Comparison of ENCODE assay signal across 25 cellular contexts in the genomic region with DNA sequence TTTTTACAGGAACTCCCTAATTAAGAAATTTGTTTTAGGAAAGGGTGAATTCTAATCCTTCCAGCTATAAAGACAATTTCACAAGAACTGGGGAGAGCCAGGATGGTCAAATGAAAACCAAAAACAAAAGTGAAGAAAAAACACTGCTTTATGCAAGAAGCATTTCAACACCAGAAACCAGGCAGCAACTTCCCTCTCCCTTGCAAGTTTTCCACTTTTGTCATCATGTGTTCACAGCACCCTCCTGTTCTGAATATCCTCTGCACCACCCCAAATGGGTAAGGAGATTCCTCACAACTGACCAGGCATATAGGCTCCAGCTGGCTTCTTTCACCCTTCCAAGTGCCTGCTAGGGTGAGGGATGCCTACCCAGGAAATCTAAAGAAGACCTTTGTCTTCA.
DNase-seq lines count a peak whose midpoint lies in the region; ATAC-seq and TF ChIP-seq lines count a peak whose summit lies in the region.
"Had no signal": no experiment of that assay in that cellular context is flagged by ENCODE, and none has a peak within 500 bp of the region (broad histone marks: within the 10 kb centered on the region; RNA-seq: fewer than 3 reads in every experiment).

No MANE protein-coding gene starts in this region.

- H3K9me3 ChIP-seq in right atrium auricular region: peaks cover 0 to 6% of the 10 kb centered on the region in 2 donors
- H3K9me3 ChIP-seq: A549, MG63 had no signal

- no peak for TF ChIP-seq CTCF in right atrium auricular region (IDR thresholded peaks at IDR 0.05)

- H3K4me1 ChIP-seq in right atrium auricular region: no peaks in the 10 kb centered on the region
- H3K4me1 ChIP-seq: A549, foreskin keratinocyte had no signal

- POLR2A ChIA-PET in HEK293T (lab: Yijun Ruan, JAX): no interaction called here

- H3K27ac ChIP-seq in right atrium auricular region: no peak overlapping the region
- H3K27ac ChIP-seq: A549, brain microvascular endothelial cell, foreskin keratinocyte, spleen had no signal

- H3K4me3 ChIP-seq in right atrium auricular region: no peak overlapping the region
- H3K4me3 ChIP-seq: A549, MG63, spleen had no signal

- H3K36me3 ChIP-seq in right atrium auricular region: no peaks in the 10 kb centered on the region
- H3K36me3 ChIP-seq: brain microvascular endothelial cell, MG63, spleen had no signal

- CTCF ChIA-PET in HEK293T (lab: Yijun Ruan, JAX): interaction anchor here (0.7 kb wide), 1 partner anchor 8 kb away, joined by 4 read pairs; no protein-coding TSS in a partner anchor

- ATAC-seq in Right ventricle myocardium inferior (peak; percentile 44), left ventricle myocardium superior (peak; percentile 44), HG03378 (IDR thresholded peaks at IDR 0.05; ENCODE audit: unreplicated experiment) (no peak)
- ATAC-seq: A549; activated CD8-positive, alpha-beta T cell treated with anti-CD3 and anti-CD28 coated beads, Interleukin-2, amount 10 ng/mL, durations not matched to agents 7 days and 5 days; activated naive CD4-positive, alpha-beta T cell treated with anti-CD3 and anti-CD28 coated beads, Interleukin-2, amount 50 U/mL, for 72 hours; foreskin keratinocyte; T-helper 17 cell had no signal

- intact Hi-C loops in Right ventricle myocardium inferior (cut with DNase I): no loop called here
- intact Hi-C loops in left ventricle myocardium superior (cut with micrococcal nuclease): no loop called here

- H3K27me3 ChIP-seq in right atrium auricular region: no peaks in the 10 kb centered on the region
- H3K27me3 ChIP-seq: brain microvascular endothelial cell, foreskin keratinocyte, MG63, spleen had no signal

- no peak for DNase-seq in Right ventricle myocardium inferior (ENCODE audit: missing footprints)
- no peak for DNase-seq in right atrium auricular region (ENCODE audit: low spot score)
- DNase-seq in astrocyte of the hippocampus (ENCODE audit: low read depth, low spot score): peak; percentile 28
- DNase-seq in left ventricle myocardium superior: no peak
- DNase-seq in T1000 (lab: John Stamatoyannopoulos, UW): no peak
- DNase-seq in activated effector memory CD4-positive, alpha-beta T cell treated with anti-CD3 and anti-CD28 coated beads, Interleukin-2, amount 50 U/mL, for 16 hours: no peak
- no peak for DNase-seq in HEK293T (ENCODE audit: extremely low spot score)
- DNase-seq: activated B cell treated with CpG ODN at 0.5 μM for 24 hours; activated CD8-positive, alpha-beta T cell treated with anti-CD3 and anti-CD28 coated beads, Interleukin-2, amount 10 ng/mL, durations not matched to agents 7 days and 5 days; activated T-cell treated with anti-CD3 and anti-CD28 coated beads, Interleukin-2, amount 50 U/mL, for 48 hours; brain microvascular endothelial cell; CD4-positive, alpha-beta memory T cell; DND-41; effector CD4-positive, alpha-beta T cell; foreskin keratinocyte; H7; MG63; NCI-H187; NCI-H446 treated with DMSO at 0.1 percent for 48 hours; nephron progenitor cell; spleen; T-helper 17 cell had no signal

TF ChIP-seq in HEK293T, 16 proteins besides CTCF, POLR2A, EP300 and RAD21:
- TF ChIP-seq NFRKB (IDR thresholded peaks at IDR 0.05): no peak
- TF ChIP-seq FOXA1 (IDR thresholded peaks at IDR 0.05): no peak
- no peak for TF ChIP-seq SUZ12 (IDR thresholded peaks at IDR 0.05)
- TF ChIP-seq L3MBTL2 (conservative IDR thresholded peaks at IDR 0.05): no peak
- no peak for TF ChIP-seq TARDBP (IDR thresholded peaks at IDR 0.05)
- no peak for TF ChIP-seq ELF4 (IDR thresholded peaks at IDR 0.05)
- no peak for TF ChIP-seq HDGF (IDR thresholded peaks at IDR 0.05; ENCODE audit: borderline replicate concordance)
- no peak for TF ChIP-seq ARNT (IDR thresholded peaks at IDR 0.05)
- TF ChIP-seq PKNOX1 (IDR thresholded peaks at IDR 0.05): no peak
- no peak for TF ChIP-seq LEF1 (IDR thresholded peaks at IDR 0.05; ENCODE audit: borderline replicate concordance)
- TF ChIP-seq ZNF384 (IDR thresholded peaks at IDR 0.05): no peak
- TF ChIP-seq SP1 (IDR thresholded peaks at IDR 0.05): no peak
- no peak for TF ChIP-seq BHLHE40 (IDR thresholded peaks at IDR 0.05; ENCODE audit: borderline replicate concordance)
- TF ChIP-seq FOXK2 (IDR thresholded peaks at IDR 0.05): no peak
- TF ChIP-seq FOXM1 (IDR thresholded peaks at IDR 0.05; ENCODE audit: borderline replicate concordance): no peak
- TF ChIP-seq CTBP1 (IDR thresholded peaks at IDR 0.05; ENCODE audit: borderline replicate concordance): no peak
TF ChIP-seq in HEK293T: peak in this region for 0.
